ENCODE assay signal across 8 cellular contexts in the genomic region with DNA sequence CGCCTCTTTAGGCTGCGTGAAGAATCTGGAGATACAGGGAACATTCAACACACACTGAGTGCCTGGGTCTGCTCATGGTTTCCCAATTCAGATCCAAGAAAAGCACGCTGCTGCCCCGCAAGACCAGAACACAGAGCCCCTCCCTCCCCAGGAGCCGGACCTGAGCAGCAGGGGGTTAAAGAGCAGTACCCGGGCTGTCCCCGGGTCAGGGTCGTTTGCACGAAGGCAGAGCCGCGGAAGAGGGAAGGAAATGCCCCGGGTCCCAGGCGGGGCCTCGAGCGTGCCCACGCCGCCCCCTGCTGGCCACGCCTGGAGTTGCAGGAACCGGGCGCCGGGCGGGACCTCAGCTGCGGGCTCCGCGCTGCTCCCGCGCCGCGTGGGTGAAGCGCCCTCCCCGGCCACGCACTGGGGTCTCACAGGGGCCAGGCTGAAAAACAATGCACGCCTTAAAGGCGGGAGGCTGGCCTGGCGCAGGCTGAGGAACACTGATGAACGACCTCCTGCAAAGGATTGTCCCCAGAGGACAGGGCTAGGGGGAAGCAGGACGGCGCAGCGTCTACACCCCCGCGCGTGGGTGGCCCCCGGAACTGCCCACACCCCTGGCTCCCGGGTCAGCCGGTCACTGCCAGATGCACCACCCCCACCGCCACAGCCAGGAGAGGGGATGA. TPM values are rescaled to one million over a fixed set of nuclear protein-coding genes. Genes with fewer than 3 reads are reported as not detected.
DNase-seq lines count a peak whose midpoint lies in the region; ATAC-seq and TF ChIP-seq lines count a peak whose summit lies in the region.

No MANE protein-coding gene starts in this region.

- WGBS in esophagus muscularis mucosa: under 1% methylated on average over 14 of the region's 46 CpGs

- peak; percentile 98 for ATAC-seq in CD8-positive, alpha-beta T cell
- ATAC-seq in HCT116 (peak; percentile 94), GM21529 (IDR thresholded peaks at IDR 0.05; ENCODE audit: unreplicated experiment) (no peak)
- peak; percentile 92 for ATAC-seq in naive thymus-derived CD4-positive, alpha-beta T cell

- no peaks in the 10 kb centered on the region for H3K36me3 ChIP-seq in CD8-positive, alpha-beta T cell (ENCODE audit: insufficient read depth, low read length)
- H3K36me3 ChIP-seq in HCT116 (ENCODE audit: control insufficient read depth in 1 of 2, insufficient read depth in 2 of 2, low read length in 2 of 2) (no peaks in the 10 kb centered on the region), OCI-LY1 (ENCODE audit: insufficient read depth, low read length) (no peaks in the 10 kb centered on the region), esophagus muscularis mucosa (no peaks in the 10 kb centered on the region)
- H3K36me3 ChIP-seq in naive thymus-derived CD4-positive, alpha-beta T cell (ENCODE audit: control insufficient read depth in 2 of 3, insufficient read depth in 3 of 3, low read length in 3 of 3): no peaks in the 10 kb centered on the region

- RAD21 ChIA-PET in HCT116 (lab: Charles Lee; ENCODE audit: low non-redundant PET in 1 of 2, low total read pairs in 2 of 2, uncharacterized antibody in 2 of 2, unreplicated experiment in 2 of 2): interaction anchor here (1.0 to 1.3 kb wide), 2 partner anchors 557 kb away, joined by 3 read pairs; no protein-coding TSS in a partner anchor

- H3K4me3 ChIP-seq in CD8-positive, alpha-beta T cell (ENCODE audit: low read depth, low read length): peak overlapping the region; percentile 48
- H3K4me3 ChIP-seq in HCT116 (replicated peaks in 1 of 2; ENCODE audit: low read depth in 1 of 2, low read length in 2 of 2) (peak overlapping the region; percentile 32 to 50), OCI-LY1 (ENCODE audit: low read depth, low read length, poor library complexity, severe bottlenecking) (no peak overlapping the region), esophagus muscularis mucosa (peak overlapping the region; percentile 30 to 51 (median 41))
- H3K4me3 ChIP-seq in naive thymus-derived CD4-positive, alpha-beta T cell (ENCODE audit: low read length): peak overlapping the region; percentile 54

- no peaks in the 10 kb centered on the region for H3K36me3 Mint-ChIP-seq in CD8-positive, alpha-beta T cell
- peaks cover 0 to 3% (median 2%) of the 10 kb centered on the region in 5 donors for H3K36me3 Mint-ChIP-seq in naive thymus-derived CD4-positive, alpha-beta T cell

- intact Hi-C loops in CD8-positive, alpha-beta T cell (cut with DNase I, micrococcal nuclease): loop anchor here (1.0 kb wide), 4 partner anchors 30 to 582 kb away; no protein-coding TSS in a partner anchor
- intact Hi-C loops in HCT116 (cut with micrococcal nuclease) (loop anchor here (1.0 to 10.0 kb wide), 3 partner anchors 525 to 585 kb away; no protein-coding TSS in a partner anchor), esophagus muscularis mucosa (cut with DNase I) (loop anchor here (1.0 kb wide), 1 partner anchor 525 kb away; no protein-coding TSS in a partner anchor)
- intact Hi-C loops in naive thymus-derived CD4-positive, alpha-beta T cell (cut with micrococcal nuclease): loop anchor here (1.0 to 10.0 kb wide), 4 partner anchors 525 to 665 kb away; no protein-coding TSS in a partner anchor

- peak; percentile 52 to 83 (median 66) for DNase-seq in CD8-positive, alpha-beta T cell
- no peak for DNase-seq in HCT116 (ENCODE audit: low read depth, low spot score)
- peak; percentile 78 for DNase-seq in activated T-cell treated with anti-CD3 and anti-CD28 coated beads, Interleukin-2, amount 50 U/mL, for 1 hour
- DNase-seq in esophagus muscularis mucosa (ENCODE audit: extremely low spot score): no peak
- peak; percentile 37 to 86 (median 71) for DNase-seq in naive thymus-derived CD4-positive, alpha-beta T cell
- DNase-seq in stimulated activated CD8-positive, alpha-beta memory T cell treated with anti-CD3 and anti-CD28 coated beads, Interleukin-7, amount 100 ng/mL, for 48 hours (ENCODE audit: extremely low read depth in 1 of 2, low read depth in 1 of 2): peak; percentile 3 to 31

- H3K4me1 ChIP-seq in CD8-positive, alpha-beta T cell (ENCODE audit: insufficient read depth, low read length): peaks cover 9% of the 10 kb centered on the region
- H3K4me1 ChIP-seq in HCT116 (ENCODE audit: control insufficient read depth in 1 of 2, insufficient read depth in 2 of 2, low read length in 2 of 2): peaks cover 0 to 11% of the 10 kb centered on the region in 2 experiments; a peak in 2 of 4 replicates
- no peaks in the 10 kb centered on the region for H3K4me1 ChIP-seq in OCI-LY1 (ENCODE audit: insufficient read depth, low read length, severe bottlenecking)
- H3K4me1 ChIP-seq in esophagus muscularis mucosa: peaks cover 9 to 38% (median 30%) of the 10 kb centered on the region in 4 donors
- peaks cover 3 to 8% of the 10 kb centered on the region in 2 donors for H3K4me1 ChIP-seq in naive thymus-derived CD4-positive, alpha-beta T cell (ENCODE audit: control insufficient read depth in 2 of 2, insufficient read depth in 2 of 2, low read length in 2 of 2)

- TF ChIP-seq CTCF in CD8-positive, alpha-beta T cell (IDR thresholded peaks at IDR 0.05): peak; percentile 100
- TF ChIP-seq CTCF in HCT116 (IDR thresholded peaks at IDR 0.05 in 2 of 3, conservative IDR thresholded peaks at IDR 0.05 in 1 of 3; ENCODE audit: borderline replicate concordance in 1 of 3, insufficient read depth in 1 of 3, low read depth in 2 of 3, low read length in 2 of 3) (peak; percentile 71 to 93 (median 89); a peak in 5 of 6 replicates), OCI-LY1 (IDR thresholded peaks at IDR 0.05; ENCODE audit: low read length) (peak; percentile 84), esophagus muscularis mucosa (IDR thresholded peaks at IDR 0.05) (peak in 2 of 3 experiments; percentile 95 to 99)

- CTCF ChIA-PET in CD8-positive, alpha-beta T cell (lab: Charles Lee): interaction anchor here (0.9 to 5.2 kb wide), 17 partner anchors 9 to 584 kb away, joined by 3 to 50 read pairs (median 4); no protein-coding TSS in a partner anchor
- CTCF ChIA-PET in HCT116 (lab: Charles Lee): interaction anchor here (0.6 to 3.7 kb wide), 10 partner anchors 10 to 707 kb away, joined by 3 to 23 read pairs (median 3); no protein-coding TSS in a partner anchor
- CTCF ChIA-PET in naive thymus-derived CD4-positive, alpha-beta T cell (lab: Charles Lee): interaction anchor here (0.7 to 1.4 kb wide), 4 partner anchors 23 to 581 kb away, joined by 3 to 5 read pairs (median 4); no protein-coding TSS in a partner anchor

- H4K20me1 ChIP-seq in HCT116 (ENCODE audit: insufficient read depth) (no peaks in the 10 kb centered on the region), OCI-LY1 (ENCODE audit: insufficient read depth, low read length) (no peaks in the 10 kb centered on the region)

- H3K4me3 Mint-ChIP-seq in CD8-positive, alpha-beta T cell: peak overlapping the region; percentile 68
- H3K4me3 Mint-ChIP-seq in naive thymus-derived CD4-positive, alpha-beta T cell: peak overlapping the region; percentile 48 to 82 (median 71)

- peaks cover 24% of the 10 kb centered on the region for H3K27me3 Mint-ChIP-seq in CD8-positive, alpha-beta T cell (ENCODE audit: low read depth)
- H3K27me3 Mint-ChIP-seq in naive thymus-derived CD4-positive, alpha-beta T cell: peaks cover 9 to 28% (median 20%) of the 10 kb centered on the region in 5 donors

- H3K9me2 ChIP-seq in HCT116 (ENCODE audit: insufficient read depth): no peaks in the 10 kb centered on the region
- H3K9me2 ChIP-seq in OCI-LY1 (ENCODE audit: low read depth, low read length): no peaks in the 10 kb centered on the region

- TF ChIP-seq EP300 in esophagus muscularis mucosa (IDR thresholded peaks at IDR 0.05): no peak

- H3F3A ChIP-seq in OCI-LY1 (ENCODE audit: insufficient read depth, low read length): no peaks in the 10 kb centered on the region

- BruUV-seq in HCT116 (replicated peaks; lab: Mats Ljungman, UMichigan): no TSS peak

- POLR2A ChIA-PET in CD8-positive, alpha-beta T cell (lab: Charles Lee): no interaction called here
- POLR2A ChIA-PET in HCT116 (lab: Charles Lee): no interaction called here
- POLR2A ChIA-PET in naive thymus-derived CD4-positive, alpha-beta T cell (lab: Charles Lee): no interaction called here

- H3K4me1 Mint-ChIP-seq in CD8-positive, alpha-beta T cell (ENCODE audit: low read depth): peaks cover 8% of the 10 kb centered on the region
- H3K4me1 Mint-ChIP-seq in naive thymus-derived CD4-positive, alpha-beta T cell: peaks cover 0 to 17% (median 7%) of the 10 kb centered on the region in 7 donors

- H3K9ac ChIP-seq in HCT116 (ENCODE audit: low read length) (no peak overlapping the region), OCI-LY1 (ENCODE audit: low read length) (no peak overlapping the region)

- H3K4me2 ChIP-seq in HCT116 (ENCODE audit: low read length): peak overlapping the region; percentile 78
- H3K4me2 ChIP-seq in OCI-LY1 (ENCODE audit: low read length): peak overlapping the region; percentile 2; the same call in 1 of the 2 replicates

- no peaks in the 10 kb centered on the region for H3K79me2 ChIP-seq in HCT116 (ENCODE audit: insufficient read depth, low read length)
- no peaks in the 10 kb centered on the region for H3K79me2 ChIP-seq in OCI-LY1 (ENCODE audit: insufficient read depth, low read length)

- H3K27me3 ChIP-seq in CD8-positive, alpha-beta T cell (ENCODE audit: insufficient read depth, low read length): peaks cover 3% of the 10 kb centered on the region
- H3K27me3 ChIP-seq in HCT116 (ENCODE audit: insufficient read depth, low read length) (no peaks in the 10 kb centered on the region; the same call in 1 of the 2 replicates), OCI-LY1 (ENCODE audit: insufficient read depth, low read length) (peaks cover 15% of the 10 kb centered on the region; the same call in 1 of the 2 replicates), esophagus muscularis mucosa (peaks cover 0 to 17% (median 0%) of the 10 kb centered on the region in 4 donors)
- no peaks in the 10 kb centered on the region for H3K27me3 ChIP-seq in naive thymus-derived CD4-positive, alpha-beta T cell (ENCODE audit: control insufficient read depth in 2 of 2, insufficient read depth in 2 of 2, low read length in 2 of 2)

- TF ChIP-seq POLR2A in HCT116 (IDR thresholded peaks at IDR 0.05; ENCODE audit: borderline replicate concordance, extremely low read depth, insufficient read depth, insufficient read length): no peak
- no peak for TF ChIP-seq POLR2A in esophagus muscularis mucosa (IDR thresholded peaks at IDR 0.05; ENCODE audit: low read depth)

- peak; percentile 89 for TF ChIP-seq RAD21 in HCT116 (IDR thresholded peaks at IDR 0.05; ENCODE audit: low read depth)

- H2AFZ ChIP-seq in HCT116 (ENCODE audit: low read depth, low read length, poor library complexity, severe bottlenecking): peak overlapping the region; percentile 73
- no peak overlapping the region for H2AFZ ChIP-seq in OCI-LY1 (ENCODE audit: low read length)

- no peaks in the 10 kb centered on the region for H3K9me3 ChIP-seq in CD8-positive, alpha-beta T cell (ENCODE audit: low read length)
- H3K9me3 ChIP-seq in HCT116 (ENCODE audit: control insufficient read depth in 1 of 2, insufficient read depth in 1 of 2, low read depth in 1 of 2, low read length in 2 of 2): no peaks in the 10 kb centered on the region
- H3K9me3 ChIP-seq in OCI-LY1 (ENCODE audit: low read length): no peaks in the 10 kb centered on the region
- H3K9me3 ChIP-seq in esophagus muscularis mucosa: peaks cover 0 to 12% (median 9%) of the 10 kb centered on the region in 4 donors
- H3K9me3 ChIP-seq in naive thymus-derived CD4-positive, alpha-beta T cell (ENCODE audit: control insufficient read depth in 2 of 3, low read length in 3 of 3): no peaks in the 10 kb centered on the region

- H3K27ac ChIP-seq in CD8-positive, alpha-beta T cell (ENCODE audit: low read depth, low read length): no peak overlapping the region
- H3K27ac ChIP-seq in HCT116 (ENCODE audit: low read depth, low read length): no peak overlapping the region
- H3K27ac ChIP-seq in OCI-LY1 (ENCODE audit: low read depth, low read length, poor library complexity, severe bottlenecking): no peak overlapping the region
- no peak overlapping the region for H3K27ac ChIP-seq in esophagus muscularis mucosa (replicated peaks in 1 of 4)
- H3K27ac ChIP-seq in naive thymus-derived CD4-positive, alpha-beta T cell (ENCODE audit: low read depth, low read length): no peak overlapping the region

- H3K9me3 Mint-ChIP-seq in CD8-positive, alpha-beta T cell: no peaks in the 10 kb centered on the region
- H3K9me3 Mint-ChIP-seq in naive thymus-derived CD4-positive, alpha-beta T cell: peaks cover 0 to 4% (median under 1%) of the 10 kb centered on the region in 11 donors

- no peak overlapping the region for H3K27ac Mint-ChIP-seq in CD8-positive, alpha-beta T cell
- H3K27ac Mint-ChIP-seq in naive thymus-derived CD4-positive, alpha-beta T cell: no peak overlapping the region

RNA-seq across cellular contexts. Expression of gene ANKRD60, which starts 48.9 kb away (rescaled TPM):
- total RNA-seq in CD8-positive, alpha-beta T cell: not detected
- total RNA-seq in HCT116 (2021; ENCODE audit: unreplicated experiment) (not detected), esophagus muscularis mucosa (not detected)
- polyA plus RNA-seq in HCT116 (2012): not detected in 2 replicates
- not detected for total RNA-seq in naive thymus-derived CD4-positive, alpha-beta T cell
- polyA plus RNA-seq in naive thymus-derived CD4-positive, alpha-beta T cell: not detected

Comparison
In these comparisons a context has a peak if more than half of its experiments do, and no peak if none do; other contexts are left out.
1. DNase-seq: peak in CD8-positive, alpha-beta T cell (7 of 7), activated T-cell treated with anti-CD3 and anti-CD28 coated beads, Interleukin-2, amount 50 U/mL, for 1 hour (single experiment), naive thymus-derived CD4-positive, alpha-beta T cell (9 of 9) and stimulated activated CD8-positive, alpha-beta memory T cell treated with anti-CD3 and anti-CD28 coated beads, Interleukin-7, amount 100 ng/mL, for 48 hours (2 of 2); none in HCT116 (single experiment) and esophagus muscularis mucosa (single experiment).
2. Peak in every context shown above with its lines, with median percentiles within 50 percentile points of each other: CTCF ChIP-seq.